24 cellular contexts compared by ENCODE assay signal in genomic region chr12:72832024-72832423, GRCh38.
"Had no signal": no experiment of that assay in that cellular context is flagged by ENCODE, and none has a peak within 500 bp of the region (broad histone marks: within the 10 kb centered on the region; RNA-seq: fewer than 3 reads in every experiment).

No MANE protein-coding gene starts in this region.

- H3K27ac ChIP-seq: body of pancreas, foreskin keratinocyte, lower lobe of right lung, prostate gland, skin epidermis, tibial nerve had no signal

- FAIRE-seq: urothelium cell line had no signal

- H3K36me3 ChIP-seq: lower lobe of right lung, prostate gland, tibial nerve had no signal

- ATAC-seq: activated naive CD8-positive, alpha-beta T cell treated with anti-CD3 and anti-CD28 coated beads, Interleukin-2, amount 50 U/mL, for 24 hours; body of pancreas; foreskin keratinocyte; lower lobe of right lung; naive thymus-derived CD8-positive, alpha-beta T cell; stimulated activated naive CD8-positive, alpha-beta T cell treated with anti-CD3 and anti-CD28 coated beads, Interleukin-15, amount 100 ng/mL, for 72 hours; T-helper 17 cell had no signal

- H3K9me3 ChIP-seq: body of pancreas, lower lobe of right lung, prostate gland, tibial nerve had no signal

- H3K27me3 ChIP-seq: body of pancreas, foreskin keratinocyte, tibial nerve had no signal

- H3K27ac Mint-ChIP-seq: activated CD4-positive, alpha-beta memory T cell treated with anti-CD3 and anti-CD28 coated beads for 36 hours; activated naive CD8-positive, alpha-beta T cell treated with anti-CD3 and anti-CD28 coated beads, Interleukin-2, amount 50 U/mL, for 24 hours; naive thymus-derived CD8-positive, alpha-beta T cell; stimulated activated naive CD8-positive, alpha-beta T cell treated with anti-CD3 and anti-CD28 coated beads, Interleukin-15, amount 100 ng/mL, for 72 hours; T-helper 17 cell had no signal

- DNase-seq: activated CD4-positive, alpha-beta memory T cell treated with anti-CD3 and anti-CD28 coated beads for 36 hours; activated CD4-positive, alpha-beta T cell treated with anti-CD3 and anti-CD28 coated beads for 48 hours; activated CD4-positive, CD25-positive, alpha-beta regulatory T cell; activated effector memory CD4-positive, alpha-beta T cell treated with anti-CD3 and anti-CD28 coated beads, Interleukin-2, amount 50 U/mL, for 16 hours; activated naive CD4-positive, alpha-beta T cell treated with anti-CD3 and anti-CD28 coated beads, Interleukin-2, amount 50 U/mL, for 16 hours; activated naive CD8-positive, alpha-beta T cell treated with anti-CD3 and anti-CD28 coated beads, Interleukin-2, amount 50 U/mL, for 24 hours; activated T-cell treated with anti-CD3 and anti-CD28 coated beads for 4 hours; dermis blood vessel endothelial cell; effector CD8-positive, alpha-beta T cell; erythroblast; foreskin keratinocyte; islet precursor cell; left cardiac atrium; lower lobe of right lung; naive thymus-derived CD8-positive, alpha-beta T cell; stimulated activated CD4-positive, alpha-beta T cell treated with anti-CD3 and anti-CD28 coated beads, Interleukin-1b, Interleukin-23, amount 100 ng/mL, for 48 hours; stimulated activated naive CD8-positive, alpha-beta T cell treated with anti-CD3 and anti-CD28 coated beads, Interleukin-15, amount 100 ng/mL, for 72 hours; SW 1271; T-helper 17 cell had no signal

- H3K9me3 Mint-ChIP-seq: activated CD4-positive, alpha-beta memory T cell treated with anti-CD3 and anti-CD28 coated beads for 36 hours; activated naive CD8-positive, alpha-beta T cell treated with anti-CD3 and anti-CD28 coated beads, Interleukin-2, amount 50 U/mL, for 24 hours had no signal

- H3K4me3 ChIP-seq: body of pancreas, lower lobe of right lung, prostate gland, skin epidermis, tibial nerve had no signal

- H3K27me3 Mint-ChIP-seq: activated CD4-positive, alpha-beta memory T cell treated with anti-CD3 and anti-CD28 coated beads for 36 hours; activated naive CD8-positive, alpha-beta T cell treated with anti-CD3 and anti-CD28 coated beads, Interleukin-2, amount 50 U/mL, for 24 hours; naive thymus-derived CD8-positive, alpha-beta T cell; stimulated activated naive CD8-positive, alpha-beta T cell treated with anti-CD3 and anti-CD28 coated beads, Interleukin-15, amount 100 ng/mL, for 72 hours; T-helper 17 cell had no signal

- H3K4me3 Mint-ChIP-seq: activated CD4-positive, alpha-beta memory T cell treated with anti-CD3 and anti-CD28 coated beads for 36 hours; activated naive CD8-positive, alpha-beta T cell treated with anti-CD3 and anti-CD28 coated beads, Interleukin-2, amount 50 U/mL, for 24 hours; naive thymus-derived CD8-positive, alpha-beta T cell; stimulated activated naive CD8-positive, alpha-beta T cell treated with anti-CD3 and anti-CD28 coated beads, Interleukin-15, amount 100 ng/mL, for 72 hours; T-helper 17 cell had no signal

- H3K36me3 Mint-ChIP-seq: activated CD4-positive, alpha-beta memory T cell treated with anti-CD3 and anti-CD28 coated beads for 36 hours; naive thymus-derived CD8-positive, alpha-beta T cell had no signal

- H3K4me1 ChIP-seq: body of pancreas, foreskin keratinocyte, lower lobe of right lung, prostate gland, tibial nerve had no signal

- H3K4me1 Mint-ChIP-seq: activated naive CD8-positive, alpha-beta T cell treated with anti-CD3 and anti-CD28 coated beads, Interleukin-2, amount 50 U/mL, for 24 hours; naive thymus-derived CD8-positive, alpha-beta T cell; stimulated activated naive CD8-positive, alpha-beta T cell treated with anti-CD3 and anti-CD28 coated beads, Interleukin-15, amount 100 ng/mL, for 72 hours; T-helper 17 cell had no signal
